12 cellular contexts compared by ENCODE assay signal in the genomic region with DNA sequence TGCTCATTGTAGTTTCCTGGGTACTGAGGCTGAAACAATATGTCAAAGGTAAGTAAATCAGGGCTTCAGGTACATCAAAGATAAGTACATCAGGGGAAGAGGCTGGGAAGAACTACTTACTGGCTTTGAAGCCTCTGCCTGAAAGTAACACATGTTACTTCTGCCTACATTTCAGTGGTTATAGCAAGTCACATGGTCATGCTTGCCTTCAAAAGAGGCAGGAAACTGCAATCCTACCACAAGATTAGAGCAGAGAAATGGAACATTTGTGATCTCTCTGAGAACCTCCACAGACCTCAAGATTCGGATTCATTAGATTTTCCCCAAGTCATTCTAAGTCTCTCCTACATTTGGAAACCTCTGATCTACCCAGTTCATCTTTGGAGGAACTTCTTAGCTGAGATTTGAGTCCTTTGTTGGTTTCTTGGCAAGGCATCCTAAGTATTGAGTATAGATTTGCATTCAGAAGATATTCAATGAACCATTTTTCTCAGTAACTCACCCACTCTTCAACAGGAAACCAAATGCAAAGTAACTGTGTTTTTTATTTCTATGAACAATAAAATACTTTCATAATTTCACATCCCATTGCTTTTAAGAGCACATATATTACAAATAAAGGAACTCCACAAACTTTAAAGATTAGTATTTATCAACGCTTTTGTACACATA. TPM values are rescaled to one million over a fixed set of nuclear protein-coding genes. Genes with fewer than 3 reads are reported as not detected.
DNase-seq lines count a peak whose midpoint lies in the region; ATAC-seq, FAIRE-seq and TF ChIP-seq lines count a peak whose summit lies in the region.
"Had no signal": no experiment of that assay in that cellular context is flagged by ENCODE, and none has a peak within 500 bp of the region (broad histone marks: within the 10 kb centered on the region; RNA-seq: fewer than 3 reads in every experiment).

No MANE protein-coding gene starts in this region.

- in situ Hi-C loops in brain microvascular endothelial cell (cut with HindIII; ENCODE audit: low pct_ligation_motif_present, low sequenced_read_pairs), result no loop called here

- no peak for DNase-seq in activated naive CD4-positive, alpha-beta T cell treated with anti-CD3 and anti-CD28 coated beads, Interleukin-2, amount 50 U/mL, for 72 hours (ENCODE audit: low spot score in 2 of 2)
- DNase-seq in brain microvascular endothelial cell (no peak), RCC 7860 (ENCODE audit: low spot score) (no peak), AG20443 (ENCODE audit: low spot score) (no peak), GM19238 (ENCODE audit: insufficient read length, low spot score) (no peak)
- DNase-seq: DMS79 treated with DMSO at 0.1 percent for 48 hours, HCEC 1CT had no signal

- no peak for FAIRE-seq in RCC 7860 (lab: Jason Lieb, UNC)

- H3K27ac Mint-ChIP-seq in activated naive CD4-positive, alpha-beta T cell treated with anti-CD3 and anti-CD28 coated beads, Interleukin-2, amount 50 U/mL, for 72 hours, result peak overlapping the region; percentile 50 to 75

- H3K27me3 ChIP-seq in brain microvascular endothelial cell (replicated peaks), result no peaks in the 10 kb centered on the region

- ATAC-seq in GM18502 (IDR thresholded peaks at IDR 0.05; ENCODE audit: poor library complexity, unreplicated experiment) (peak; percentile 80), GM19463 (IDR thresholded peaks at IDR 0.05; ENCODE audit: unreplicated experiment) (peak; percentile 58), HG03135 (IDR thresholded peaks at IDR 0.05; ENCODE audit: unreplicated experiment) (peak; percentile 79)
- ATAC-seq in activated naive CD4-positive, alpha-beta T cell treated with anti-CD3 and anti-CD28 coated beads, Interleukin-2, amount 50 U/mL, for 72 hours, result peak; percentile 80 to 85

- H3K36me3 ChIP-seq in brain microvascular endothelial cell (replicated peaks), result peaks cover 37% of the 10 kb centered on the region

- peaks cover 61 to 96% of the 10 kb centered on the region in 2 donors for H3K36me3 Mint-ChIP-seq in activated naive CD4-positive, alpha-beta T cell treated with anti-CD3 and anti-CD28 coated beads, Interleukin-2, amount 50 U/mL, for 72 hours

- H3K9me3 Mint-ChIP-seq in activated naive CD4-positive, alpha-beta T cell treated with anti-CD3 and anti-CD28 coated beads, Interleukin-2, amount 50 U/mL, for 72 hours, result peaks cover 6 to 26% of the 10 kb centered on the region in 2 donors

- H3K4me3 ChIP-seq in brain microvascular endothelial cell (ENCODE audit: low read depth, low read length), result no peak overlapping the region

- no peak for TF ChIP-seq CTCF in brain microvascular endothelial cell (IDR thresholded peaks at IDR 0.05; ENCODE audit: low read depth, low read length, missing control alignments)

- no peak overlapping the region for H3K27ac ChIP-seq in brain microvascular endothelial cell

RNA-seq across cellular contexts. Expression of a gene that starts 48.5 kb away (rescaled TPM):
- not detected for total RNA-seq in activated naive CD4-positive, alpha-beta T cell treated with anti-CD3 and anti-CD28 coated beads, Interleukin-2, amount 50 U/mL, for 72 hours
- total RNA-seq: activated CD8-positive, alpha-beta memory T cell treated with anti-CD3 and anti-CD28 coated beads for 36 hours; cerebellum had no signal
